Comparison of ENCODE assay signal across 19 cellular contexts in genomic region chr7:90599038-90599437, GRCh38. TPM values are rescaled to one million over a fixed set of nuclear protein-coding genes. Genes with fewer than 3 reads are reported as not detected.
A peak's percentile ranks its signal among the peaks of the same experiment; 100 is the strongest.
DNase-seq lines count a peak whose midpoint lies in the region; ATAC-seq and TF ChIP-seq lines count a peak whose summit lies in the region.
"Had no signal": no experiment of that assay in that cellular context is flagged by ENCODE, and none has a peak within 500 bp of the region (broad histone marks: within the 10 kb centered on the region; RNA-seq: fewer than 3 reads in every experiment).

No MANE protein-coding gene starts in this region.

- H3K27me3 Mint-ChIP-seq in effector memory CD8-positive, alpha-beta T cell, result peaks cover 46 to 47% of the 10 kb centered on the region in 2 donors
- H3K27me3 Mint-ChIP-seq in immature natural killer cell (ENCODE audit: low read depth in 3 of 3), result peaks cover 3 to 25% (median 10%) of the 10 kb centered on the region in 3 donors

- no peak for TF ChIP-seq CTCF in fibroblast of lung (conservative IDR thresholded peaks at IDR 0.05 in 1 of 2, IDR thresholded peaks at IDR 0.05 in 1 of 2; ENCODE audit: low read depth in 1 of 2, low read length in 2 of 2)

- no peak overlapping the region for H3K4me3 Mint-ChIP-seq in effector memory CD8-positive, alpha-beta T cell
- no peak overlapping the region for H3K4me3 Mint-ChIP-seq in immature natural killer cell
- H3K4me3 Mint-ChIP-seq: activated naive CD8-positive, alpha-beta T cell treated with anti-CD3 and anti-CD28 coated beads, Interleukin-2, amount 10 ng/mL, durations not matched to agents 7 days and 5 days; activated T-cell treated with anti-CD3 and anti-CD28 coated beads, Interleukin-2, amount 50 U/mL, for 72 hours had no signal

- H3K9me3 Mint-ChIP-seq in effector memory CD8-positive, alpha-beta T cell, result peaks cover 0 to 1% of the 10 kb centered on the region in 2 donors
- H3K9me3 Mint-ChIP-seq in immature natural killer cell, result peaks cover 0 to 16% (median under 1%) of the 10 kb centered on the region in 6 donors
- H3K9me3 Mint-ChIP-seq: activated naive CD8-positive, alpha-beta T cell treated with anti-CD3 and anti-CD28 coated beads, Interleukin-2, amount 10 ng/mL, durations not matched to agents 7 days and 5 days; activated T-cell treated with anti-CD3 and anti-CD28 coated beads, Interleukin-2, amount 50 U/mL, for 72 hours had no signal

- H3K9me3 ChIP-seq in SJCRH30 (replicated peaks) (no peaks in the 10 kb centered on the region), fibroblast of lung (ENCODE audit: control insufficient read depth, insufficient read depth, low read depth, low read length) (no peaks in the 10 kb centered on the region), skeletal muscle satellite cell (replicated peaks; ENCODE audit: low read length) (no peaks in the 10 kb centered on the region)
- H3K9me3 ChIP-seq: HAP-1, mucosa of descending colon, suprapubic skin had no signal

- H3K79me2 ChIP-seq in fibroblast of lung (ENCODE audit: control insufficient read depth, insufficient read depth, low read length), result peaks cover 66% of the 10 kb centered on the region

- peak overlapping the region; percentile 15 for H3K4me3 ChIP-seq in SJCRH30
- H3K4me3 ChIP-seq in fibroblast of lung (replicated peaks in 1 of 4; ENCODE audit: control extremely low read depth in 1 of 4, insufficient read depth in 1 of 4, low read depth in 3 of 4, low read length in 4 of 4), result no peak overlapping the region
- H3K4me3 ChIP-seq in skeletal muscle satellite cell (ENCODE audit: low read length), result peak overlapping the region; percentile 38
- H3K4me3 ChIP-seq: cardiac muscle cell, HAP-1, mucosa of descending colon, suprapubic skin had no signal

- H3K9ac ChIP-seq in fibroblast of lung (ENCODE audit: insufficient read depth, low read length) (no peak overlapping the region), skeletal muscle satellite cell (ENCODE audit: low read depth, low read length) (no peak overlapping the region)

- H3K27ac ChIP-seq in SJCRH30, result no peak overlapping the region
- H3K27ac ChIP-seq in fibroblast of lung (ENCODE audit: insufficient read depth, low read length), result no peak overlapping the region
- H3K27ac ChIP-seq: cardiac muscle cell, suprapubic skin had no signal

- H3K36me3 ChIP-seq in SJCRH30 (peaks cover 12% of the 10 kb centered on the region), fibroblast of lung (ENCODE audit: control insufficient read depth, insufficient read depth, low read length) (no peaks in the 10 kb centered on the region), skeletal muscle satellite cell (ENCODE audit: insufficient read depth, low read length) (no peaks in the 10 kb centered on the region)
- H3K36me3 ChIP-seq: cardiac muscle cell, HAP-1, suprapubic skin had no signal

- no peak overlapping the region for H3K27ac Mint-ChIP-seq in effector memory CD8-positive, alpha-beta T cell
- H3K27ac Mint-ChIP-seq in immature natural killer cell, result no peak overlapping the region
- H3K27ac Mint-ChIP-seq: activated naive CD8-positive, alpha-beta T cell treated with anti-CD3 and anti-CD28 coated beads, Interleukin-2, amount 10 ng/mL, durations not matched to agents 7 days and 5 days; activated T-cell treated with anti-CD3 and anti-CD28 coated beads, Interleukin-2, amount 50 U/mL, for 72 hours had no signal

- no peak for ATAC-seq in effector memory CD8-positive, alpha-beta T cell (replicated peaks)
- no peak for ATAC-seq in GM21360 (IDR thresholded peaks at IDR 0.05; ENCODE audit: unreplicated experiment)
- ATAC-seq: activated T-cell treated with anti-CD3 and anti-CD28 coated beads, Interleukin-2, amount 50 U/mL, for 72 hours; mucosa of descending colon had no signal

- peaks cover 22% of the 10 kb centered on the region for H3K4me1 ChIP-seq in SJCRH30
- peaks cover 10% of the 10 kb centered on the region for H3K4me1 ChIP-seq in fibroblast of lung (ENCODE audit: control insufficient read depth, extremely low read depth, insufficient read depth, low read length)
- H3K4me1 ChIP-seq in skeletal muscle satellite cell (ENCODE audit: control insufficient read depth, insufficient read depth, low read length), result peaks cover 38% of the 10 kb centered on the region

- H3K36me3 Mint-ChIP-seq in effector memory CD8-positive, alpha-beta T cell (ENCODE audit: insufficient read depth), result no peaks in the 10 kb centered on the region
- no peaks in the 10 kb centered on the region for H3K36me3 Mint-ChIP-seq in immature natural killer cell
- H3K36me3 Mint-ChIP-seq: activated naive CD8-positive, alpha-beta T cell treated with anti-CD3 and anti-CD28 coated beads, Interleukin-2, amount 10 ng/mL, durations not matched to agents 7 days and 5 days had no signal

- H3K27me3 ChIP-seq in SJCRH30, result no peaks in the 10 kb centered on the region
- no peaks in the 10 kb centered on the region for H3K27me3 ChIP-seq in fibroblast of lung (ENCODE audit: control insufficient read depth, insufficient read depth, low read length)
- H3K27me3 ChIP-seq in skeletal muscle satellite cell (ENCODE audit: control insufficient read depth, insufficient read depth, low read length), result no peaks in the 10 kb centered on the region
- H3K27me3 ChIP-seq: cardiac muscle cell had no signal

- H3K4me2 ChIP-seq in fibroblast of lung (ENCODE audit: extremely low read depth, insufficient read depth, low read length) (peak overlapping the region; percentile 64), skeletal muscle satellite cell (ENCODE audit: low read length) (peak overlapping the region; percentile 34)

- no peaks in the 10 kb centered on the region for H4K20me1 ChIP-seq in fibroblast of lung (ENCODE audit: control insufficient read depth, extremely low read depth, insufficient read depth, low read length)

- H2AFZ ChIP-seq in fibroblast of lung (ENCODE audit: low read length), result no peak overlapping the region

- peak; percentile 41 for DNase-seq in EH (ENCODE audit: low read depth)
- peak in 1 of 2 experiments; percentile 33 for DNase-seq in SJCRH30
- peak in 1 of 2 donors; percentile 33 for DNase-seq in fibroblast of lung (ENCODE audit: low read depth in 2 of 2)
- DNase-seq in cerebellar nuclear complex (lab: John Stamatoyannopoulos, UW), result no peak
- no peak for DNase-seq in effector memory CD8-positive, alpha-beta T cell
- no peak for DNase-seq in immature natural killer cell
- DNase-seq: activated naive CD8-positive, alpha-beta T cell treated with anti-CD3 and anti-CD28 coated beads, Interleukin-2, amount 10 ng/mL, durations not matched to agents 7 days and 5 days; activated T-cell treated with anti-CD3 and anti-CD28 coated beads, Interleukin-2, amount 50 U/mL, for 72 hours; hypothalamus; mucosa of descending colon; NCI-H187; NK-92 treated with Interleukin-12 subunit alpha and Interleukin-12 subunit beta, amount 100 ng/mL, for 24 hours; stimulated activated CD4-positive, alpha-beta T cell treated with anti-CD3 and anti-CD28 coated beads, Interleukin-2, amount 100 ng/mL, for 48 hours; T-helper 1 cell had no signal

- peaks cover 5 to 8% of the 10 kb centered on the region in 2 donors for H3K4me1 Mint-ChIP-seq in effector memory CD8-positive, alpha-beta T cell (ENCODE audit: low read depth in 2 of 2)
- H3K4me1 Mint-ChIP-seq in immature natural killer cell, result peaks cover 14 to 19% of the 10 kb centered on the region in 2 donors

RNA-seq across cellular contexts. Expression of gene CDK14, which starts 2.9 kb away (rescaled TPM):
- 67.6 and 78.2 TPM in 2 replicates for total RNA-seq in SJCRH30 (2014; rRNA removed; shearing (Covaris generic))
- 36.0 and 41.1 TPM in 2 replicates for total RNA-seq in fibroblast of lung
- polyA plus RNA-seq in fibroblast of lung (23.6 and 28.9 TPM in 2 replicates), immature natural killer cell (under 1 TPM in 1 of 3 donors, not detected in 2; 0.22 TPM)
- polyA plus RNA-seq in fibroblast of lung (2012), result 15.4 and 19.2 TPM in 2 replicates
- 33.0 and 37.5 TPM in 2 replicates for polyA minus RNA-seq in fibroblast of lung (ENCODE audit: low replicate concordance)
- total RNA-seq in skeletal muscle satellite cell (2012; rRNA removed), result 22.6 and 25.1 TPM in 2 replicates

Comparison
In these comparisons a context has a peak if more than half of its experiments do, and no peak if none do; other contexts are left out.
1. H3K4me3 ChIP-seq: peak in SJCRH30 (single experiment) and skeletal muscle satellite cell (single experiment); none in fibroblast of lung (0 of 4).